Comparison of ENCODE assay signal across 8 cellular contexts in the genomic region with DNA sequence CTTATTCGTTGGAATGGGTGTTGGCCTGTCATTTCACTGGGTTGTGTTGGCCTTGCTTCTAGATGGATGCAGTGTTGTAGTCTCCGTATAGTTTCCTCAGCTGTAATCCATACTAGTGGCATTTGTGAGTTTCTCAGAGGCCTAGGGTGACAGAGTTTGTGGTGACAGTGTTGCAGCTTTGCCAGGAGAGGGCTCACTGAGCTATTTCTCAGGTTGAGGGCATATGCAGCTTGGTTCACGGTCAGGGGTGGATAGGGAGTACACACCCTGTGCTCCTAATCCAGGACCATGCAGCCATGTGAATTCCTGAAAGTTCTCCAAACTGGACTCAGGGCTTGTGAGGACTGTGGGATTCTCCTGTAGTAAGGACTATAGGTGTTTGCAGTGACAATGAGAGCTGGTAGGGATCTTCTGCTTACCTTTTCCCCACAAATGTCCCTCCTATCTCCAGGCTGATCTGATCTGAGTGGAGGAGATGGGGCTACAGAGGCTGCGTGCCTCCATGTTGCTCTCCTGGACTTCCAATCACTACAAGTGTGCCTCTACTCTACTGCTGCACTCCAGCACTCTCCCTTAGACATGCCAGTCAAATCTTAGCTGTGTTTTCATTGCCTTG.
DNase-seq lines count a peak whose midpoint lies in the region; ATAC-seq and TF ChIP-seq lines count a peak whose summit lies in the region.

No MANE protein-coding gene starts in this region.

- no peaks in the 10 kb centered on the region for H3K27me3 ChIP-seq in colonic mucosa

- TF ChIP-seq CTCF in colonic mucosa (IDR thresholded peaks at IDR 0.05): peak; percentile 34
- peak; percentile 77 for TF ChIP-seq CTCF in retinal pigment epithelial cell (conservative IDR thresholded peaks at IDR 0.05; ENCODE audit: low read depth, low read length)

- no peak overlapping the region for H3K4me3 ChIP-seq in colonic mucosa
- H3K4me3 ChIP-seq in retinal pigment epithelial cell (ENCODE audit: low read length): no peak overlapping the region

- peak; percentile 6 for DNase-seq in stimulated activated CD4-positive, alpha-beta T cell treated with anti-CD3 and anti-CD28 coated beads, Interleukin-1b, Interleukin-23, amount 100 ng/mL, for 48 hours
- no peak for DNase-seq in stimulated activated CD4-positive, alpha-beta T cell treated with anti-CD3 and anti-CD28 coated beads, Interleukin-4, amount 100 ng/mL, for 24 hours
- peak; percentile 12 for DNase-seq in NCI-H524 treated with DMSO at 0.1 percent for 48 hours (lab: John Stamatoyannopoulos, UW)
- DNase-seq in colonic mucosa: peak; percentile 27
- no peak for DNase-seq in retinal pigment epithelial cell (ENCODE audit: low read depth)
- DNase-seq in posterior vena cava (ENCODE audit: low spot score): no peak

- H3K27ac ChIP-seq in colonic mucosa: no peak overlapping the region

- no peaks in the 10 kb centered on the region for H3K9me3 ChIP-seq in colonic mucosa

- H3K4me1 ChIP-seq in colonic mucosa: no peaks in the 10 kb centered on the region

- peak; percentile 82 for ATAC-seq in HG02885 (IDR thresholded peaks at IDR 0.05; ENCODE audit: poor library complexity, unreplicated experiment)
- ATAC-seq in HG03108 (IDR thresholded peaks at IDR 0.05; ENCODE audit: unreplicated experiment): no peak

- no peak overlapping the region for H3K9ac ChIP-seq in colonic mucosa (ENCODE audit: low read depth in 2 of 2, low read length in 2 of 2)

- no peaks in the 10 kb centered on the region for H3K36me3 ChIP-seq in colonic mucosa

- intact Hi-C loops in colonic mucosa (cut with DNase I) (no loop called here), posterior vena cava (cut with DNase I) (no loop called here)

Comparison
In these comparisons a context has a peak if more than half of its experiments do, and no peak if none do; other contexts are left out.
1. DNase-seq: peak in stimulated activated CD4-positive, alpha-beta T cell treated with anti-CD3 and anti-CD28 coated beads, Interleukin-1b, Interleukin-23, amount 100 ng/mL, for 48 hours (single experiment), NCI-H524 treated with DMSO at 0.1 percent for 48 hours (single experiment) and colonic mucosa (single experiment); none in stimulated activated CD4-positive, alpha-beta T cell treated with anti-CD3 and anti-CD28 coated beads, Interleukin-4, amount 100 ng/mL, for 24 hours (single experiment), retinal pigment epithelial cell (single experiment) and posterior vena cava (single experiment).